ENCODE assay signal across 25 cellular contexts in genomic region chrX:1558761-1559468, GRCh38. TPM values are rescaled to one million over a fixed set of nuclear protein-coding genes. Genes with fewer than 3 reads are reported as not detected.
DNase-seq lines count a peak whose midpoint lies in the region; ATAC-seq, FAIRE-seq and TF ChIP-seq lines count a peak whose summit lies in the region.
"Had no signal": no experiment of that assay in that cellular context is flagged by ENCODE, and none has a peak within 500 bp of the region (broad histone marks: within the 10 kb centered on the region; RNA-seq: fewer than 3 reads in every experiment).

No MANE protein-coding gene starts in this region.

- no peak overlapping the region for H3K27ac ChIP-seq in CD4-positive, alpha-beta T cell (ENCODE audit: low read depth, low read length)
- H3K27ac ChIP-seq in small intestine (ENCODE audit: low read depth in 1 of 2, low read length in 1 of 2): no peak overlapping the region
- H3K27ac ChIP-seq: neutrophil, tibial artery, VCaP had no signal

- WGBS in small intestine, 3 donors: 85 to 91% (median 89%) methylated on average over 13 of the region's 13 CpGs

- H3K4me1 Mint-ChIP-seq in activated CD4-positive, alpha-beta T cell treated with anti-CD3 and anti-CD28 coated beads, Interleukin-2, amount 10 ng/mL, durations not matched to agents 24 days and 14 days: peaks cover 23% of the 10 kb centered on the region
- peaks cover 68% of the 10 kb centered on the region for H3K4me1 Mint-ChIP-seq in CD4-positive, alpha-beta T cell (ENCODE audit: low read depth)
- peaks cover 50% of the 10 kb centered on the region for H3K4me1 Mint-ChIP-seq in central memory CD8-positive, alpha-beta T cell

- POLR2A ChIA-PET in CD4-positive, alpha-beta T cell (lab: Charles Lee): no interaction called here

- no peak for ATAC-seq in CD4-positive, alpha-beta T cell (ENCODE audit: poor library complexity)
- no peak for ATAC-seq in central memory CD8-positive, alpha-beta T cell (replicated peaks; ENCODE audit: extremely low read depth, poor library complexity, severe bottlenecking)
- no peak for ATAC-seq in GM18909 (IDR thresholded peaks at IDR 0.05; ENCODE audit: poor library complexity, unreplicated experiment)
- ATAC-seq: stimulated activated naive B cell treated with anti-CD40 and anti-IgM and Interleukin-4, amounts not matched to agents 10 μg/mL and 1 μg/mL and 100 μg/mL, for 72 hours had no signal

- FAIRE-seq in small intestine (lab: Jason Lieb, UNC): no peak
- FAIRE-seq: GM18507 had no signal

- H3K36me3 ChIP-seq in small intestine (ENCODE audit: control insufficient read depth in 2 of 2, insufficient read depth in 2 of 2, low read length in 2 of 2): no peaks in the 10 kb centered on the region
- H3K36me3 ChIP-seq: neutrophil, tibial artery had no signal

- no peak overlapping the region for H3K4me3 ChIP-seq in small intestine (ENCODE audit: low read depth in 1 of 2, low read length in 2 of 2)
- H3K4me3 ChIP-seq: tibial artery had no signal

- H3K4me3 Mint-ChIP-seq in activated CD4-positive, alpha-beta T cell treated with anti-CD3 and anti-CD28 coated beads, Interleukin-2, amount 10 ng/mL, durations not matched to agents 24 days and 14 days: no peak overlapping the region
- H3K4me3 Mint-ChIP-seq in CD4-positive, alpha-beta T cell: no peak overlapping the region
- H3K4me3 Mint-ChIP-seq in central memory CD8-positive, alpha-beta T cell: no peak overlapping the region
- H3K4me3 Mint-ChIP-seq: IgD-negative memory B cell; stimulated activated naive B cell treated with anti-CD40 and anti-IgM and Interleukin-4, amounts not matched to agents 10 μg/mL and 1 μg/mL and 100 μg/mL, for 72 hours; T-helper 1 cell treated with Interleukin-12 subunit alpha and Interleukin-12 subunit beta and Interleukin-4 antibody, amounts not matched to agents 30 μg/mL and 1 μg/mL, for 36 hours had no signal

- H3K27me3 ChIP-seq in CD4-positive, alpha-beta T cell (ENCODE audit: control insufficient read depth, insufficient read depth, low read length): no peaks in the 10 kb centered on the region
- H3K27me3 ChIP-seq in small intestine (ENCODE audit: control insufficient read depth in 2 of 2, insufficient read depth in 2 of 2, low read length in 2 of 2): peaks cover 0 to 2% of the 10 kb centered on the region in 2 donors
- H3K27me3 ChIP-seq: neutrophil, tibial artery had no signal

- no peak for TF ChIP-seq CTCF in CD4-positive, alpha-beta T cell (IDR thresholded peaks at IDR 0.05)

- intact Hi-C loops in activated CD4-positive, alpha-beta T cell treated with anti-CD3 and anti-CD28 coated beads, Interleukin-2, amount 10 ng/mL, durations not matched to agents 24 days and 14 days (cut with micrococcal nuclease): no loop called here
- intact Hi-C loops in CD4-positive, alpha-beta T cell (cut with DNase I, micrococcal nuclease): loop anchor here in 1 of 2 experiments (5.0 kb wide), 1 partner anchor 1277 kb away; the partner anchor contains the start of gene PLCXD1

- H3K9me3 ChIP-seq in CD4-positive, alpha-beta T cell (ENCODE audit: control insufficient read depth, low read length): peaks cover 4% of the 10 kb centered on the region
- H3K9me3 ChIP-seq in small intestine (ENCODE audit: control insufficient read depth, low read depth): no peaks in the 10 kb centered on the region
- H3K9me3 ChIP-seq: neutrophil had no signal

- no peak overlapping the region for H3K27ac Mint-ChIP-seq in activated CD4-positive, alpha-beta T cell treated with anti-CD3 and anti-CD28 coated beads, Interleukin-2, amount 10 ng/mL, durations not matched to agents 24 days and 14 days
- H3K27ac Mint-ChIP-seq in CD4-positive, alpha-beta T cell: peak overlapping the region; percentile 76
- H3K27ac Mint-ChIP-seq in central memory CD8-positive, alpha-beta T cell (ENCODE audit: low read depth): peak overlapping the region; percentile 80
- H3K27ac Mint-ChIP-seq: stimulated activated naive B cell treated with anti-CD40 and anti-IgM and Interleukin-4, amounts not matched to agents 10 μg/mL and 1 μg/mL and 100 μg/mL, for 72 hours; T-helper 1 cell treated with Interleukin-12 subunit alpha and Interleukin-12 subunit beta and Interleukin-4 antibody, amounts not matched to agents 30 μg/mL and 1 μg/mL, for 36 hours had no signal

- H3K36me3 Mint-ChIP-seq in activated CD4-positive, alpha-beta T cell treated with anti-CD3 and anti-CD28 coated beads, Interleukin-2, amount 10 ng/mL, durations not matched to agents 24 days and 14 days (ENCODE audit: low read depth): peaks cover 3% of the 10 kb centered on the region
- H3K36me3 Mint-ChIP-seq in CD4-positive, alpha-beta T cell (ENCODE audit: low read depth): peaks cover 13% of the 10 kb centered on the region
- peaks cover 5% of the 10 kb centered on the region for H3K36me3 Mint-ChIP-seq in central memory CD8-positive, alpha-beta T cell (ENCODE audit: insufficient read depth)

- H3K27me3 Mint-ChIP-seq in activated CD4-positive, alpha-beta T cell treated with anti-CD3 and anti-CD28 coated beads, Interleukin-2, amount 10 ng/mL, durations not matched to agents 24 days and 14 days: no peaks in the 10 kb centered on the region
- no peaks in the 10 kb centered on the region for H3K27me3 Mint-ChIP-seq in CD4-positive, alpha-beta T cell
- H3K27me3 Mint-ChIP-seq in central memory CD8-positive, alpha-beta T cell: no peaks in the 10 kb centered on the region
- H3K27me3 Mint-ChIP-seq: IgD-negative memory B cell; stimulated activated naive B cell treated with anti-CD40 and anti-IgM and Interleukin-4, amounts not matched to agents 10 μg/mL and 1 μg/mL and 100 μg/mL, for 72 hours had no signal

- H3K9me3 Mint-ChIP-seq in activated CD4-positive, alpha-beta T cell treated with anti-CD3 and anti-CD28 coated beads, Interleukin-2, amount 10 ng/mL, durations not matched to agents 24 days and 14 days: peaks cover 4% of the 10 kb centered on the region
- H3K9me3 Mint-ChIP-seq in CD4-positive, alpha-beta T cell: peaks cover 14% of the 10 kb centered on the region
- H3K9me3 Mint-ChIP-seq in central memory CD8-positive, alpha-beta T cell: peaks cover 13% of the 10 kb centered on the region

- peak; percentile 53 for DNase-seq in activated CD4-positive, alpha-beta T cell treated with anti-CD3 and anti-CD28 coated beads, Interleukin-2, amount 10 ng/mL, durations not matched to agents 24 days and 14 days
- DNase-seq in activated CD4-positive, alpha-beta T cell treated with anti-CD3 and anti-CD28 coated beads for 1 hour: no peak
- DNase-seq in CD4-positive, alpha-beta T cell: no peak
- no peak for DNase-seq in central memory CD8-positive, alpha-beta T cell (ENCODE audit: low spot score in 2 of 2)
- DNase-seq in small intestine: peak; percentile 16
- no peak for DNase-seq in stimulated activated naive CD4-positive, alpha-beta T cell treated with Interleukin-2 at 50 U/mL for 16 hours (lab: John Stamatoyannopoulos, UW)
- DNase-seq in UCSD-AML1 (lab: John Stamatoyannopoulos, UW; ENCODE audit: unreplicated experiment): no peak
- DNase-seq: AML-193; GOT3; mammary epithelial cell; NCI-H1092; NCI-H1930; NCI-H774; RPMI8226; stimulated activated CD4-positive, alpha-beta T cell treated with anti-CD3 and anti-CD28 coated beads, Interleukin-2, amount 100 ng/mL, for 48 hours; stimulated activated naive B cell treated with anti-CD40 and anti-IgM and Interleukin-4, amounts not matched to agents 10 μg/mL and 1 μg/mL and 100 μg/mL, for 72 hours; tibial artery had no signal

- no peaks in the 10 kb centered on the region for H3K4me1 ChIP-seq in small intestine (ENCODE audit: control insufficient read depth in 2 of 2, insufficient read depth in 1 of 2, low read depth in 1 of 2, low read length in 1 of 2)
- H3K4me1 ChIP-seq: tibial artery had no signal

- CTCF ChIA-PET in CD4-positive, alpha-beta T cell (lab: Charles Lee): no interaction called here

RNA-seq across cellular contexts. Expression of gene P2RY8, which starts 21.9 kb away (rescaled TPM):
- 19.1 and 19.5 TPM in 2 replicates for total RNA-seq in activated CD4-positive, alpha-beta T cell treated with anti-CD3 and anti-CD28 coated beads, Interleukin-2, amount 10 ng/mL, durations not matched to agents 24 days and 14 days
- total RNA-seq in CD4-positive, alpha-beta T cell: 100 to 1,000 TPM; 139 TPM
- polyA plus RNA-seq in small intestine: 1 to 10 TPM in 1 of 3 donors, under 1 TPM in 2; 0.22 to 2.1 (median 0.81) TPM
- total RNA-seq: A172, mammary epithelial cell had no signal
- polyA plus RNA-seq: mammary epithelial cell had no signal

RNA-seq across cellular contexts. Expression of gene AKAP17A, which starts 32.5 kb away (rescaled TPM):
- 59.6 and 62.0 TPM in 2 replicates for total RNA-seq in activated CD4-positive, alpha-beta T cell treated with anti-CD3 and anti-CD28 coated beads, Interleukin-2, amount 10 ng/mL, durations not matched to agents 24 days and 14 days
- total RNA-seq in CD4-positive, alpha-beta T cell: 100 to 1,000 TPM; 143 to 149 TPM
- 10 to 100 TPM; 26.7 to 37.3 (median 29.2) TPM for polyA plus RNA-seq in small intestine

RNA-seq across cellular contexts. Expression of gene ASMT, which starts 55.9 kb away (rescaled TPM):
- 0.21 TPM in 1 of 2 replicates, not detected in the other for total RNA-seq in activated CD4-positive, alpha-beta T cell treated with anti-CD3 and anti-CD28 coated beads, Interleukin-2, amount 10 ng/mL, durations not matched to agents 24 days and 14 days
- under 1 TPM; 0.36 to 0.50 TPM for total RNA-seq in CD4-positive, alpha-beta T cell
- polyA plus RNA-seq in small intestine: under 1 TPM in 1 of 3 donors, not detected in 2; 0.06 TPM
- total RNA-seq: A172, mammary epithelial cell, renal cortical epithelial cell had no signal
- polyA plus RNA-seq: mammary epithelial cell had no signal

Comparison
In these comparisons a context has a peak if more than half of its experiments do, and no peak if none do; other contexts are left out.
1. DNase-seq: peak in activated CD4-positive, alpha-beta T cell treated with anti-CD3 and anti-CD28 coated beads, Interleukin-2, amount 10 ng/mL, durations not matched to agents 24 days and 14 days (single experiment) and small intestine (single experiment); none in activated CD4-positive, alpha-beta T cell treated with anti-CD3 and anti-CD28 coated beads for 1 hour (single experiment), CD4-positive, alpha-beta T cell (0 of 10), central memory CD8-positive, alpha-beta T cell (0 of 2), stimulated activated naive CD4-positive, alpha-beta T cell treated with Interleukin-2 at 50 U/mL for 16 hours (single experiment) and UCSD-AML1 (single experiment).